Comparison of ENCODE assay signal across 1 cellular context in the genomic region with DNA sequence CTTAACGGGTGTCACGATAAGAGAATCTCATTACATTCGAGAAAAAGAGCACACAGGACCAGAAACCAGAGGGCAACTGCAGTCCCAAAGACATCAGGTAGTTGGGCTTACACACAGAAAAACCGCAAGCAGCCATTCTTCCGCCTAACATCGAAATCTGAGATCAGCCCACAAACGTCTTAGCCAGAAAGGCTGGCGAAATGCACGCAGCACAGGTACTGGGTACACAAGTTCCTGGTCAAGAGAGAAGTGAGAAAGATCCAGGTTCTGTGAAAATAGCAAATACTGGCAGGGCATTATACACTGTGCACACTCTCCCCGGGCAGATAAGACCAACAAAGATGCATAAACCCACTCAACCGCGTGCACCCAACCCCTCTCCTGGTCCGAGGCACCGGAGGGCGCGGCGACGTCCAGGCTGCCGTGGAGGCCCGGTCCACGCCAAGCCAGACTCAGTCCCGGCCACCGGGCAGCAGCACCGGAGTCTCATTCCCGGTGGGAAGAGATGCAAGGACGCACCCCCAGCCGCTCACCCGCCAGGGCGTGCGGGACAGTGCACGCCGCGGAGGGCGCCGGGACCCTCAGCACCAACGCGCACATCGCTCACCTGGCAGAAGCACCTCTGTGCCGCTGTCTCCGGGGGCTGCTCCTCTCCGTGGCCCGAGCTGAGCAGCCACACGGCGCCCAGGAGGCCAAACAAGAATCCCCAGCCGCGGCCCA.
TF ChIP-seq lines count a peak whose summit lies in the region.

No MANE protein-coding gene starts in this region.

TF ChIP-seq in SK-N-SH treated with all-trans-retinoic acid at 6 μM for 48 hours, 23 proteins besides CTCF, POLR2A, EP300 and RAD21 (continued from another document):
- TF ChIP-seq, protein P1, sequence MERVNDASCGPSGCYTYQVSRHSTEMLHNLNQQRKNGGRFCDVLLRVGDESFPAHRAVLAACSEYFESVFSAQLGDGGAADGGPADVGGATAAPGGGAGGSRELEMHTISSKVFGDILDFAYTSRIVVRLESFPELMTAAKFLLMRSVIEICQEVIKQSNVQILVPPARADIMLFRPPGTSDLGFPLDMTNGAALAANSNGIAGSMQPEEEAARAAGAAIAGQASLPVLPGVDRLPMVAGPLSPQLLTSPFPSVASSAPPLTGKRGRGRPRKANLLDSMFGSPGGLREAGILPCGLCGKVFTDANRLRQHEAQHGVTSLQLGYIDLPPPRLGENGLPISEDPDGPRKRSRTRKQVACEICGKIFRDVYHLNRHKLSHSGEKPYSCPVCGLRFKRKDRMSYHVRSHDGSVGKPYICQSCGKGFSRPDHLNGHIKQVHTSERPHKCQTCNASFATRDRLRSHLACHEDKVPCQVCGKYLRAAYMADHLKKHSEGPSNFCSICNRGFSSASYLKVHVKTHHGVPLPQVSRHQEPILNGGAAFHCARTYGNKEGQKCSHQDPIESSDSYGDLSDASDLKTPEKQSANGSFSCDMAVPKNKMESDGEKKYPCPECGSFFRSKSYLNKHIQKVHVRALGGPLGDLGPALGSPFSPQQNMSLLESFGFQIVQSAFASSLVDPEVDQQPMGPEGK (CRISPR knock-in tag; IDR thresholded peaks at IDR 0.05; ENCODE audit: borderline replicate concordance) = no peak
- TF ChIP-seq ZNF8 (CRISPR knock-in tag; IDR thresholded peaks at IDR 0.05) (no peak), ZFP3 (CRISPR knock-in tag; IDR thresholded peaks at IDR 0.05) (no peak), ZNF70 (CRISPR knock-in tag; IDR thresholded peaks at IDR 0.05) (no peak), ZFP30 (CRISPR knock-in tag; IDR thresholded peaks at IDR 0.05) (no peak), SNAI2 (CRISPR knock-in tag; IDR thresholded peaks at IDR 0.05) (no peak)
